Comparison of ENCODE assay signal across 8 cellular contexts in the genomic region with DNA sequence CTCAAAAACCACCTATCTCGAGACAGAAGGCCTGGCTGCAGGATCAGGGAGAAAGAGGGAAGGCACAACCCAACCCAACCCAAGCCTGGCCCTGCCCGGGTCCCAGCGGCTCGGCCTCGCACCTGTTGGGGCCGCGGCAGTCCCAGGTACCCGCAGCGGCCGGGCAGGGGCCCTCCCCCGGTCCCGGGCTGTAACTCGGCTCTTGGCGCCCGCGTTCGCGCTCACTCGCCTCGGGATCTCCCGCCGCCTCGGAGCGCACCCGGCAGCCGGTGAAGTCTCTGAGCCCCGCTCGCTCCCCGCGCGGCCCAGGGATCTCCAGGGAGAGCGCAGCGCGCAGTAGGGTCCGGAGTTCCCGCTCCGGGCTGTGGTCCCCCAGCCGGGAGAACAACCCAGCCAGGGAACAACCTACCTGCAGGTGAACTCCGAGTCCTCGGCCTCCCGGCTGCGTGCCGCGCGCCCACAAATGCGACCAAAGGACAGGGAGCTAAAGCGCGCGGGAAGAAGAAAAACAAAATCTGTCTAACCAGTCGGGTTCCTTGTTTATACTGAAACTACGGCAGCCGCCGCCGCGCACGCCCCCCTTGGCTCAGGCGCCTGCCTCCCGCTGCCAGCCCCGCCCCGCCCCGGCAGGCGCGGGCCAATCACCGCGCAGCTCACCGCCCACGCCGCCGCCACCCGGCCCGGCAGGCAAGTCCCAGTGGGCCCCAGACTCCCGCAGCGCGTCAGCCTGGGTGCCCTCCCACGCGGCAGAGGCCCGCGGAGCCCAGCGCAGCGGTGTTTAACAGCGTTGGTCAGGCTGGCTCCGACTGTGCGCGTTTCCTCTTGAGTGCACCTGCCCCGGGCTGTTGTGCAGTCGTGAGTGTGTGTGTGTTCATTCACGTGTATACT. TPM values are rescaled to one million over a fixed set of nuclear protein-coding genes. Genes with fewer than 3 reads are reported as not detected.
DNase-seq lines count a peak whose midpoint lies in the region; ATAC-seq, FAIRE-seq and TF ChIP-seq lines count a peak whose summit lies in the region.

Gene RASGEF1B, minus strand, starts transcription at position 547 of the 888 bp plus-strand sequence. CDS start 12,399 bp downstream, outside the sequence.

- peaks cover 28% of the 10 kb centered on the region for H3K4me1 ChIP-seq in keratinocyte (ENCODE audit: control insufficient read depth, extremely low read depth, insufficient read depth, low read length)

- H2AFZ ChIP-seq in keratinocyte (ENCODE audit: control insufficient read depth, low read length), result peak within 1 kb of the TSS; percentile 67

- H3K4me3 ChIP-seq in keratinocyte (ENCODE audit: control insufficient read depth in 2 of 3, extremely low read depth in 1 of 3, insufficient read depth in 2 of 3, low read depth in 1 of 3, low read length in 3 of 3), result peak within 1 kb of the TSS; percentile 38 to 80 (median 71)

- dilution Hi-C loops in keratinocyte (cut with MboI; ENCODE audit: extremely low pct_ligation_motif_present, low sequenced_read_pairs), result no loop called here

- TF ChIP-seq CTCF in keratinocyte (optimal IDR thresholded peaks at IDR 0.05 in 1 of 3, IDR thresholded peaks at IDR 0.05 in 1 of 3, conservative IDR thresholded peaks at IDR 0.05 in 1 of 3; ENCODE audit: extremely low read depth in 1 of 3, insufficient read depth in 2 of 3, low read length in 3 of 3), result no peak

- DNase-seq in ACHN (peak; percentile 88), NCI-H2227 treated with DMSO at 0.1 percent for 48 hours (lab: John Stamatoyannopoulos, UW) (peak; percentile 73), keratinocyte (ENCODE audit: low read depth, low spot score) (no peak)
- peak; percentile 97 for DNase-seq in central memory CD4-positive, alpha-beta T cell
- peak; percentile 87 to 95 (median 88) for DNase-seq in stimulated activated CD4-positive, alpha-beta T cell treated with anti-CD3 and anti-CD28 coated beads, Interleukin-12 subunit alpha, Interleukin-12 subunit beta, amount 100 ng/mL, for 48 hours (ENCODE audit: low read depth in 2 of 3, low spot score in 1 of 3)

- peak; percentile 42 for TF ChIP-seq POLR2A in GM18951 (IDR thresholded peaks at IDR 0.05; ENCODE audit: extremely low read depth, insufficient read depth, insufficient read length)

- no peaks in the 10 kb centered on the region for H3K79me2 ChIP-seq in keratinocyte (ENCODE audit: control insufficient read depth, insufficient read depth, low read length)

- peak within 1 kb of the TSS; percentile 51 for H3K27ac ChIP-seq in keratinocyte (ENCODE audit: control insufficient read depth, insufficient read depth, low read length)

- in situ Hi-C loops in ACHN (cut with HindIII; ENCODE audit: low pct_ligation_motif_present, low pct_unique_long_range_greater_than_20kb, low sequenced_read_pairs), result no loop called here
- in situ Hi-C loops in GM18951 (cut with MboI; ENCODE audit: low sequenced_read_pairs, unreplicated experiment), result no loop called here

- H4K20me1 ChIP-seq in keratinocyte (ENCODE audit: control insufficient read depth, extremely low read depth, insufficient read depth, low read length), result no peaks in the 10 kb centered on the region

- no peaks in the 10 kb centered on the region for H3K9me3 ChIP-seq in keratinocyte (ENCODE audit: control insufficient read depth, low read depth, low read length)

- no peak for FAIRE-seq in keratinocyte (lab: Jason Lieb, UNC)

- H3K36me3 ChIP-seq in keratinocyte (ENCODE audit: control insufficient read depth in 2 of 2, extremely low read depth in 1 of 2, insufficient read depth in 2 of 2, low read length in 2 of 2), result no peaks in the 10 kb centered on the region

- H3K9ac ChIP-seq in keratinocyte (ENCODE audit: control insufficient read depth, extremely low read depth, insufficient read depth, low read length), result peak within 1 kb of the TSS; percentile 71

- peak; percentile 89 for ATAC-seq in HG03159 (IDR thresholded peaks at IDR 0.05; ENCODE audit: unreplicated experiment)
- ATAC-seq in activated CD4-positive, CD25-positive, alpha-beta regulatory T cell treated with anti-CD3 and anti-CD28 coated beads, Interleukin-2, amount 50 U/mL, for 24 hours, result peak; percentile 91 to 94

- H3K4me2 ChIP-seq in keratinocyte (ENCODE audit: control insufficient read depth, extremely low read depth, insufficient read depth, low read depth, low read length), result peak within 1 kb of the TSS; percentile 86

- H3K9me1 ChIP-seq in keratinocyte (ENCODE audit: control insufficient read depth, extremely low read depth, insufficient read depth, low read length), result no peaks in the 10 kb centered on the region

- no peaks in the 10 kb centered on the region for H3K27me3 ChIP-seq in keratinocyte (ENCODE audit: control insufficient read depth, extremely low read depth, insufficient read depth, low read length)

RNA-seq across cellular contexts. Expression of gene RASGEF1B, which starts in this region (rescaled TPM):
- 0.45 to 0.98 TPM (median 0.68 TPM) in 3 replicates for polyA plus RNA-seq in keratinocyte
- polyA plus RNA-seq in keratinocyte (2011; ENCODE audit: low read depth), result 31.2 TPM
- polyA plus RNA-seq in keratinocyte (2011; cell fraction: cytosol; rRNA removed), result 0.60 and 0.64 TPM in 2 replicates
- polyA plus RNA-seq in keratinocyte (2011; cell fraction: nucleus; rRNA removed), result 1.3 TPM in 2 replicates
- polyA plus RNA-seq in keratinocyte (2012; ENCODE audit: low replicate concordance), result 0.34 and 21.1 TPM in 2 replicates
- polyA minus RNA-seq in keratinocyte, result 0.33 to 3.0 TPM (median 2.8 TPM) in 3 replicates
- not detected for polyA minus RNA-seq in keratinocyte (2011; cell fraction: cytosol; rRNA and poly(A)+ RNA removed)
- 6.0 and 8.6 TPM in 2 replicates for polyA minus RNA-seq in keratinocyte (2011; cell fraction: nucleus; rRNA and poly(A)+ RNA removed)
